In the genomic region with DNA sequence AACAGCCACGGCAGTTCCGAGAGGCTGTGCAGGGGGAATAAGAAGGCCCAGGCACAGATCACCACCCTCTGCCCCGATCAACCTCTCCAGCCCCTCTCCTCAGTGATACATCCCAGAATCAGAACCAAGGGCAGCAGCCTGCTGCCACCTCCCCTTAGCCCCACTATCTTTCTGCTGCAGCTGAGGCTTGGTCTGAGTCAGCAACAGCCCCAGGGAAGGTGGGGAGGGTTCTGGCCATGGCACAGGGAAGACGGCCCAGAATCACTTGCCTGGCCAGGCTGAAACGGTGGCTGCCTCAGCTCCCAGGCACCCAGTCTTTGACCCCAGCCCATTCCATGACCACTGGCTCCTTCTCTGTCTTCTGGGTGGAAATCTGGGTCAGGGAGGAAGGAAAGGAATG, we compare ENCODE assay signal across 14 cellular contexts.
DNase-seq lines count a peak whose midpoint lies in the region; ATAC-seq and TF ChIP-seq lines count a peak whose summit lies in the region.
"Had no signal": no experiment of that assay in that cellular context is flagged by ENCODE, and none has a peak within 500 bp of the region (broad histone marks: within the 10 kb centered on the region; RNA-seq: fewer than 3 reads in every experiment).

No MANE protein-coding gene starts in this region.

- H3K36me3 ChIP-seq in MM.1S (replicated peaks; ENCODE audit: insufficient read depth, low read length): no peaks in the 10 kb centered on the region; the same call in 1 of the 2 replicates

- peaks cover 31% of the 10 kb centered on the region for H3K4me1 ChIP-seq in MM.1S (ENCODE audit: low read length)

- H3K27me3 ChIP-seq in MM.1S (replicated peaks; ENCODE audit: insufficient read depth, low read length): no peaks in the 10 kb centered on the region; the same call in 1 of the 2 replicates
- H3K27me3 ChIP-seq: gastrocnemius medialis had no signal

- in situ Hi-C loops in GM13977 (cut with MboI; ENCODE audit: low pct_unique_long_range_greater_than_20kb, low sequenced_read_pairs, unreplicated experiment): no loop called here

- no peaks in the 10 kb centered on the region for H3K27me3 Mint-ChIP-seq in activated naive CD4-positive, alpha-beta T cell treated with anti-CD3 and anti-CD28 coated beads, Interleukin-2, amount 10 ng/mL, durations not matched to agents 7 days and 5 days
- no peaks in the 10 kb centered on the region for H3K27me3 Mint-ChIP-seq in dendritic cell treated with granulocyte-macrophage colony-stimulating factor and Interleukin-4, amounts not matched to agents 40 ng/mL and 50 ng/mL, for 4 days
- H3K27me3 Mint-ChIP-seq in stimulated activated naive B cell treated with anti-CD40 and anti-IgM and Interleukin-4, amounts not matched to agents 10 μg/mL and 1 μg/mL and 100 μg/mL, for 72 hours: no peaks in the 10 kb centered on the region

- H3K27ac Mint-ChIP-seq in activated naive CD4-positive, alpha-beta T cell treated with anti-CD3 and anti-CD28 coated beads, Interleukin-2, amount 10 ng/mL, durations not matched to agents 7 days and 5 days: no peak overlapping the region
- H3K27ac Mint-ChIP-seq in dendritic cell treated with granulocyte-macrophage colony-stimulating factor and Interleukin-4, amounts not matched to agents 40 ng/mL and 50 ng/mL, for 4 days: peak overlapping the region; percentile 32
- H3K27ac Mint-ChIP-seq in stimulated activated naive B cell treated with anti-CD40 and anti-IgM and Interleukin-4, amounts not matched to agents 10 μg/mL and 1 μg/mL and 100 μg/mL, for 72 hours: peak overlapping the region; percentile 83
- H3K27ac Mint-ChIP-seq: HFFc6 had no signal

- H3F3A ChIP-seq in MM.1S (ENCODE audit: insufficient read depth, low read length): peaks cover 25% of the 10 kb centered on the region

- no peaks in the 10 kb centered on the region for H3K9me2 ChIP-seq in MM.1S (replicated peaks; ENCODE audit: insufficient read depth, low read length)

- DNase-seq in activated naive CD4-positive, alpha-beta T cell treated with anti-CD3 and anti-CD28 coated beads, Interleukin-2, amount 10 ng/mL, durations not matched to agents 7 days and 5 days: no peak
- DNase-seq in activated naive CD4-positive, alpha-beta T cell treated with anti-CD3 and anti-CD28 coated beads, Interleukin-2, amount 50 U/mL, for 16 hours: no peak
- peak; percentile 27 for DNase-seq in MM.1S
- no peak for DNase-seq in stimulated activated naive B cell treated with anti-CD40 and anti-IgM and Interleukin-4, amounts not matched to agents 10 μg/mL and 1 μg/mL and 100 μg/mL, for 72 hours
- no peak for DNase-seq in GOT3 (lab: John Stamatoyannopoulos, UW)
- DNase-seq in GM13977 (ENCODE audit: low spot score): no peak
- DNase-seq: cerebellar nuclear complex, DMS79 treated with DMSO at 0.1 percent for 48 hours, gastrocnemius medialis, HFFc6, NCI-H2029 had no signal

- H3K4me3 ChIP-seq in MM.1S (ENCODE audit: low read length): no peak overlapping the region
- H3K4me3 ChIP-seq: gastrocnemius medialis, skin epidermis had no signal

- H3K9me3 ChIP-seq in MM.1S (replicated peaks; ENCODE audit: insufficient read depth, low read length): no peaks in the 10 kb centered on the region
- H3K9me3 ChIP-seq: gastrocnemius medialis had no signal

- H3K9ac ChIP-seq in MM.1S (ENCODE audit: low read length): peak overlapping the region; percentile 8; the same call in 1 of the 2 replicates

- peak overlapping the region; percentile 86 for H3K4me2 ChIP-seq in MM.1S (ENCODE audit: low read depth, low read length)

- H3K4me3 Mint-ChIP-seq in activated naive CD4-positive, alpha-beta T cell treated with anti-CD3 and anti-CD28 coated beads, Interleukin-2, amount 10 ng/mL, durations not matched to agents 7 days and 5 days: peak overlapping the region; percentile 94
- H3K4me3 Mint-ChIP-seq in dendritic cell treated with granulocyte-macrophage colony-stimulating factor and Interleukin-4, amounts not matched to agents 40 ng/mL and 50 ng/mL, for 4 days: no peak overlapping the region
- peak overlapping the region; percentile 27 to 52 for H3K4me3 Mint-ChIP-seq in stimulated activated naive B cell treated with anti-CD40 and anti-IgM and Interleukin-4, amounts not matched to agents 10 μg/mL and 1 μg/mL and 100 μg/mL, for 72 hours

- ATAC-seq in stimulated activated naive B cell treated with anti-CD40 and anti-IgM and Interleukin-4, amounts not matched to agents 10 μg/mL and 1 μg/mL and 100 μg/mL, for 72 hours (replicated peaks): no peak
- no peak for ATAC-seq in GM21528 (IDR thresholded peaks at IDR 0.05; ENCODE audit: low FRiP score, unreplicated experiment)
- ATAC-seq: gastrocnemius medialis had no signal

- H3K4me1 Mint-ChIP-seq in activated naive CD4-positive, alpha-beta T cell treated with anti-CD3 and anti-CD28 coated beads, Interleukin-2, amount 10 ng/mL, durations not matched to agents 7 days and 5 days: peaks cover 28% of the 10 kb centered on the region
- peaks cover 52% of the 10 kb centered on the region for H3K4me1 Mint-ChIP-seq in dendritic cell treated with granulocyte-macrophage colony-stimulating factor and Interleukin-4, amounts not matched to agents 40 ng/mL and 50 ng/mL, for 4 days (ENCODE audit: low read depth)
- peaks cover 27 to 36% of the 10 kb centered on the region in 2 donors for H3K4me1 Mint-ChIP-seq in stimulated activated naive B cell treated with anti-CD40 and anti-IgM and Interleukin-4, amounts not matched to agents 10 μg/mL and 1 μg/mL and 100 μg/mL, for 72 hours

- peaks cover 29% of the 10 kb centered on the region for H3K79me2 ChIP-seq in MM.1S (ENCODE audit: low read length)

- no peaks in the 10 kb centered on the region for H3K9me3 Mint-ChIP-seq in activated naive CD4-positive, alpha-beta T cell treated with anti-CD3 and anti-CD28 coated beads, Interleukin-2, amount 10 ng/mL, durations not matched to agents 7 days and 5 days
- H3K9me3 Mint-ChIP-seq in dendritic cell treated with granulocyte-macrophage colony-stimulating factor and Interleukin-4, amounts not matched to agents 40 ng/mL and 50 ng/mL, for 4 days: no peaks in the 10 kb centered on the region
- no peaks in the 10 kb centered on the region for H3K9me3 Mint-ChIP-seq in stimulated activated naive B cell treated with anti-CD40 and anti-IgM and Interleukin-4, amounts not matched to agents 10 μg/mL and 1 μg/mL and 100 μg/mL, for 72 hours
- H3K9me3 Mint-ChIP-seq: HFFc6 had no signal

- CTCF ChIA-PET in activated naive CD4-positive, alpha-beta T cell treated with anti-CD3 and anti-CD28 coated beads, Interleukin-2, amount 10 ng/mL, durations not matched to agents 7 days and 5 days (lab: Charles Lee): no interaction called here

- TF ChIP-seq CTCF in MM.1S (IDR thresholded peaks at IDR 0.05; ENCODE audit: low read length): no peak
- no peak for TF ChIP-seq CTCF in GM13977 (IDR thresholded peaks at IDR 0.05; ENCODE audit: extremely low read depth, insufficient read depth, missing control alignments)

- peaks cover 14% of the 10 kb centered on the region for H3K36me3 Mint-ChIP-seq in activated naive CD4-positive, alpha-beta T cell treated with anti-CD3 and anti-CD28 coated beads, Interleukin-2, amount 10 ng/mL, durations not matched to agents 7 days and 5 days
- H3K36me3 Mint-ChIP-seq in dendritic cell treated with granulocyte-macrophage colony-stimulating factor and Interleukin-4, amounts not matched to agents 40 ng/mL and 50 ng/mL, for 4 days (ENCODE audit: low read depth): peaks cover 89% of the 10 kb centered on the region
- H3K36me3 Mint-ChIP-seq in stimulated activated naive B cell treated with anti-CD40 and anti-IgM and Interleukin-4, amounts not matched to agents 10 μg/mL and 1 μg/mL and 100 μg/mL, for 72 hours: peaks cover 18 to 27% of the 10 kb centered on the region in 2 donors

- intact Hi-C loops in dendritic cell treated with granulocyte-macrophage colony-stimulating factor and Interleukin-4, amounts not matched to agents 40 ng/mL and 50 ng/mL, for 4 days (cut with micrococcal nuclease): no loop called here

- H2AFZ ChIP-seq in MM.1S (ENCODE audit: low read length): no peak overlapping the region

- no peaks in the 10 kb centered on the region for H4K20me1 ChIP-seq in MM.1S (ENCODE audit: insufficient read depth, low read length)

- peak overlapping the region; percentile 54; the same call in 1 of the 2 replicates for H3K27ac ChIP-seq in MM.1S (ENCODE audit: low read length)
- H3K27ac ChIP-seq: gastrocnemius medialis, skin epidermis had no signal
